11 cellular contexts compared by ENCODE assay signal in genomic region chr3:49720383-49721164, GRCh38. TPM values are rescaled to one million over a fixed set of nuclear protein-coding genes. Genes with fewer than 3 reads are reported as not detected.
A peak's percentile ranks its signal among the peaks of the same experiment; 100 is the strongest.
DNase-seq lines count a peak whose midpoint lies in the region; ATAC-seq and TF ChIP-seq lines count a peak whose summit lies in the region.
"Had no signal": no experiment of that assay in that cellular context is flagged by ENCODE, and none has a peak within 500 bp of the region (broad histone marks: within the 10 kb centered on the region; RNA-seq: fewer than 3 reads in every experiment).

No MANE protein-coding gene starts in this region.

- no peaks in the 10 kb centered on the region for H3K36me3 Mint-ChIP-seq in CD4-positive, CD25-positive, alpha-beta regulatory T cell
- H3K36me3 Mint-ChIP-seq in brain = peaks cover 9% of the 10 kb centered on the region

- no peak overlapping the region for H2AFZ ChIP-seq in osteoblast (ENCODE audit: low read length)
- H2AFZ ChIP-seq: hepatocyte had no signal

- no peak for DNase-seq in CD4-positive, CD25-positive, alpha-beta regulatory T cell
- peak; percentile 79 for DNase-seq in osteoblast (ENCODE audit: insufficient read length, low spot score, missing footprints)
- no peak for DNase-seq in inferior parietal cortex (ENCODE audit: extremely low spot score)
- no peak for DNase-seq in NCI-H1105 (lab: John Stamatoyannopoulos, UW)
- no peak for DNase-seq in pons (ENCODE audit: low spot score)
- DNase-seq: effector memory CD4-positive, alpha-beta T cell; Kasumi-1 had no signal

- TF ChIP-seq POLR2A in GM15510 (IDR thresholded peaks at IDR 0.05; ENCODE audit: borderline replicate concordance, extremely low read depth, insufficient read length) = peak; percentile 21

- H3K79me2 ChIP-seq in osteoblast (ENCODE audit: insufficient read depth, low read length) = peaks cover 20% of the 10 kb centered on the region

- H3K4me3 ChIP-seq in CD4-positive, CD25-positive, alpha-beta regulatory T cell (ENCODE audit: low read depth, low read length) = no peak overlapping the region
- H3K4me3 ChIP-seq in osteoblast (ENCODE audit: insufficient read depth, low read length) = no peak overlapping the region
- H3K4me3 ChIP-seq: hepatocyte had no signal

- H3K27me3 ChIP-seq in CD4-positive, CD25-positive, alpha-beta regulatory T cell (ENCODE audit: control insufficient read depth, insufficient read depth, low read length) = no peaks in the 10 kb centered on the region
- H3K27me3 ChIP-seq in osteoblast (ENCODE audit: insufficient read depth, low read length) = no peaks in the 10 kb centered on the region
- H3K27me3 ChIP-seq: hepatocyte, Peyer's patch had no signal

- H3K4me3 Mint-ChIP-seq in CD4-positive, CD25-positive, alpha-beta regulatory T cell = peak overlapping the region; percentile 66 to 93 (median 87)
- peak overlapping the region; percentile 14 to 94 (median 86) for H3K4me3 Mint-ChIP-seq in brain

- TF ChIP-seq CTCF in brain (conservative IDR thresholded peaks at IDR 0.05) (no peak), osteoblast (IDR thresholded peaks at IDR 0.05; ENCODE audit: extremely low read depth, low read depth, low read length) (no peak)

- H4K20me1 ChIP-seq in osteoblast (ENCODE audit: insufficient read depth, low read length) = peaks cover 22% of the 10 kb centered on the region

- peaks cover 31% of the 10 kb centered on the region for H3K4me1 ChIP-seq in CD4-positive, CD25-positive, alpha-beta regulatory T cell (ENCODE audit: control insufficient read depth, insufficient read depth, low read length, poor library complexity, severe bottlenecking)
- peaks cover 22% of the 10 kb centered on the region for H3K4me1 ChIP-seq in osteoblast (ENCODE audit: insufficient read depth, low read length)

- H3K9me3 Mint-ChIP-seq in CD4-positive, CD25-positive, alpha-beta regulatory T cell = no peaks in the 10 kb centered on the region
- no peaks in the 10 kb centered on the region for H3K9me3 Mint-ChIP-seq in brain

- H3K4me2 ChIP-seq in osteoblast (ENCODE audit: insufficient read depth, low read length) = no peak overlapping the region

- H3K27ac Mint-ChIP-seq in CD4-positive, CD25-positive, alpha-beta regulatory T cell = peak overlapping the region in 1 of 3 donors; percentile 54
- H3K27ac Mint-ChIP-seq in brain = peak overlapping the region in 3 of 5 experiments; percentile 96 to 97 (median 96)

- no peak for ATAC-seq in CD4-positive, CD25-positive, alpha-beta regulatory T cell (ENCODE audit: low read depth in 2 of 2)

- H3K27ac ChIP-seq in CD4-positive, CD25-positive, alpha-beta regulatory T cell (ENCODE audit: insufficient read depth, low read length, poor library complexity, severe bottlenecking) = no peak overlapping the region
- no peak overlapping the region for H3K27ac ChIP-seq in osteoblast (ENCODE audit: low read depth, low read length)

- H3K4me1 Mint-ChIP-seq in CD4-positive, CD25-positive, alpha-beta regulatory T cell = peaks cover 0 to 53% (median 22%) of the 10 kb centered on the region in 4 donors
- H3K4me1 Mint-ChIP-seq in brain = peaks cover 45% of the 10 kb centered on the region

- peaks cover 8% of the 10 kb centered on the region for H3K36me3 ChIP-seq in CD4-positive, CD25-positive, alpha-beta regulatory T cell (ENCODE audit: control insufficient read depth, insufficient read depth, low read length)
- H3K36me3 ChIP-seq in osteoblast (ENCODE audit: insufficient read depth, low read length) = peaks cover 24% of the 10 kb centered on the region

- no peaks in the 10 kb centered on the region for H3K9me3 ChIP-seq in CD4-positive, CD25-positive, alpha-beta regulatory T cell (ENCODE audit: control insufficient read depth in 2 of 2, low read length in 2 of 2)
- no peaks in the 10 kb centered on the region for H3K9me3 ChIP-seq in osteoblast (ENCODE audit: low read depth, low read length)
- H3K9me3 ChIP-seq: Peyer's patch had no signal

- no peaks in the 10 kb centered on the region for H3K27me3 Mint-ChIP-seq in CD4-positive, CD25-positive, alpha-beta regulatory T cell
- H3K27me3 Mint-ChIP-seq in brain = peaks cover 7% of the 10 kb centered on the region

RNA-seq across cellular contexts. Expression of gene AMIGO3, which starts 1.1 kb away (rescaled TPM):
- total RNA-seq in CD4-positive, CD25-positive, alpha-beta regulatory T cell = not detected
- polyA plus RNA-seq in CD4-positive, CD25-positive, alpha-beta regulatory T cell = 1 to 10 TPM in 3 of 4 donors, under 1 TPM in 1; 0.53 to 1.5 (median 1.1) TPM
- 2.0 TPM for polyA plus RNA-seq in brain (ENCODE audit: insufficient read depth, low read depth, low replicate concordance)
- total RNA-seq in osteoblast = 0.29 and 1.8 TPM in 2 replicates

RNA-seq across cellular contexts. Expression of gene GMPPB, which starts 3.2 kb away (rescaled TPM):
- 32.1 TPM for total RNA-seq in CD4-positive, CD25-positive, alpha-beta regulatory T cell
- polyA plus RNA-seq in CD4-positive, CD25-positive, alpha-beta regulatory T cell = 10 to 100 TPM; 14.7 to 29.7 (median 16.9) TPM
- polyA plus RNA-seq in brain (ENCODE audit: insufficient read depth, low read depth, low replicate concordance) = 10.8 TPM
- 17.4 and 21.0 TPM in 2 replicates for total RNA-seq in osteoblast

RNA-seq across cellular contexts. Expression of gene RNF123, which starts 31.2 kb away (rescaled TPM):
- 47.1 TPM for total RNA-seq in CD4-positive, CD25-positive, alpha-beta regulatory T cell
- 10 to 100 TPM in 3 of 4 donors, 1 to 10 TPM in 1; 9.8 to 16.6 (median 12.6) TPM for polyA plus RNA-seq in CD4-positive, CD25-positive, alpha-beta regulatory T cell
- 33.9 TPM for polyA plus RNA-seq in brain (ENCODE audit: insufficient read depth, low read depth, low replicate concordance)
- total RNA-seq in osteoblast = 25.0 and 33.3 TPM in 2 replicates

RNA-seq across cellular contexts. Expression of gene MST1, which starts 31.3 kb away (rescaled TPM):
- 4.1 TPM for total RNA-seq in CD4-positive, CD25-positive, alpha-beta regulatory T cell
- polyA plus RNA-seq in CD4-positive, CD25-positive, alpha-beta regulatory T cell = 1 to 10 TPM in 2 of 4 donors, under 1 TPM in 2; 0.76 to 1.6 (median 0.97) TPM
- polyA plus RNA-seq in brain (ENCODE audit: insufficient read depth, low read depth, low replicate concordance) = 2.2 TPM
- total RNA-seq in osteoblast = 6.5 and 6.9 TPM in 2 replicates

RNA-seq across cellular contexts. Expression of gene APEH, which starts 46.4 kb away (rescaled TPM):
- total RNA-seq in CD4-positive, CD25-positive, alpha-beta regulatory T cell = 87.7 TPM
- polyA plus RNA-seq in CD4-positive, CD25-positive, alpha-beta regulatory T cell = 100 to 1,000 TPM; 126 to 138 (median 135) TPM
- 74.0 TPM for polyA plus RNA-seq in brain (ENCODE audit: insufficient read depth, low read depth, low replicate concordance)
- 98.8 and 101 TPM in 2 replicates for total RNA-seq in osteoblast
